16 cellular contexts compared by ENCODE assay signal in the genomic region with DNA sequence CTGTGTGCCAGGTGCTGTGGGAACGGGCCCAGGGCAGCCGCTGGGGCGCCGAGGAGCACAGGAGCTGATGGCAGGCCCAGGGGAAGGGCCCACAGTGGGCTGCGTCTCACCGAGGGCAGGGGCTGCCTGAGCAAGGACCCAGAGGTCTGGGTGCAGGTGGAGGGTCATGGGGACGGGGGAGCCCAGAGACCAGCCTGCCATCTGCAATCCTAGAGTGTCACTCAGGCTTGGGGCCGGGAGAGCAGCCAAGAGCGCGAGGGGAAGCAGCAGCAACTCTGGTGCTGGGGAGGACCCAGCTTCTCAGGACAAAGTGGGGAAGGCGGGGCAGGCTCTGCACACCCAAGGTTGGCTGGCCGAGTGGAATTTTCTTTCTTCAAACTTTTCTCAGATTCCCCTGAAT.
A peak's percentile ranks its signal among the peaks of the same experiment; 100 is the strongest.
DNase-seq lines count a peak whose midpoint lies in the region; ATAC-seq and TF ChIP-seq lines count a peak whose summit lies in the region.
"Had no signal": no experiment of that assay in that cellular context is flagged by ENCODE, and none has a peak within 500 bp of the region (broad histone marks: within the 10 kb centered on the region; RNA-seq: fewer than 3 reads in every experiment).

No MANE protein-coding gene starts in this region.

- H3K27ac Mint-ChIP-seq in CD14-positive monocyte: peak overlapping the region in 5 of 7 donors; percentile 51 to 66 (median 57)

- no peak for TF ChIP-seq POLR2A in gastrocnemius medialis (IDR thresholded peaks at IDR 0.05)

- H3K27ac ChIP-seq in gastrocnemius medialis: peak overlapping the region; percentile 6 to 88 (median 62)
- H3K27ac ChIP-seq in foreskin keratinocyte: no peak overlapping the region
- H3K27ac ChIP-seq in colonic mucosa: no peak overlapping the region
- H3K27ac ChIP-seq: SJSA1, spleen had no signal

- no peaks in the 10 kb centered on the region for H3K9me3 ChIP-seq in gastrocnemius medialis
- no peaks in the 10 kb centered on the region for H3K9me3 ChIP-seq in colonic mucosa

- H3K4me1 Mint-ChIP-seq in CD14-positive monocyte: peaks cover 12% of the 10 kb centered on the region

- in situ Hi-C loops in gastrocnemius medialis (cut with MboI; ENCODE audit: low sequenced_read_pairs in 4 of 4): no loop called here

- ATAC-seq in gastrocnemius medialis: peak in 1 of 2 donors; percentile 25
- ATAC-seq in foreskin keratinocyte: no peak
- ATAC-seq: gastroesophageal sphincter; stimulated activated naive B cell treated with anti-CD40 and anti-IgM and Interleukin-4, amounts not matched to agents 10 μg/mL and 1 μg/mL and 100 μg/mL, for 72 hours had no signal

- TF ChIP-seq CTCF in CD14-positive monocyte (IDR thresholded peaks at IDR 0.05) (no peak), gastrocnemius medialis (IDR thresholded peaks at IDR 0.05 in 4 of 5, conservative IDR thresholded peaks at IDR 0.05 in 1 of 5) (no peak), foreskin keratinocyte (conservative IDR thresholded peaks at IDR 0.05) (no peak), colonic mucosa (IDR thresholded peaks at IDR 0.05) (no peak)

- intact Hi-C loops in CD14-positive monocyte (cut with micrococcal nuclease) (no loop called here), gastrocnemius medialis (cut with DNase I; ENCODE audit: low total_unique reads) (no loop called here), colonic mucosa (cut with DNase I) (no loop called here)

- H3K36me3 ChIP-seq in gastrocnemius medialis (peaks cover 0 to 29% of the 10 kb centered on the region in 2 donors), colonic mucosa (no peaks in the 10 kb centered on the region)

- peaks cover 3 to 8% (median 7%) of the 10 kb centered on the region in 7 donors for H3K9me3 Mint-ChIP-seq in CD14-positive monocyte
- H3K9me3 Mint-ChIP-seq: central memory CD8-positive, alpha-beta T cell had no signal

- H3K27me3 Mint-ChIP-seq in CD14-positive monocyte (ENCODE audit: low read depth in 3 of 3): peaks cover 0 to 3% (median 0%) of the 10 kb centered on the region in 3 donors
- H3K27me3 Mint-ChIP-seq: central memory CD8-positive, alpha-beta T cell; stimulated activated naive B cell treated with anti-CD40 and anti-IgM and Interleukin-4, amounts not matched to agents 10 μg/mL and 1 μg/mL and 100 μg/mL, for 72 hours had no signal

- H3K4me3 ChIP-seq in gastrocnemius medialis (no peak overlapping the region), colonic mucosa (no peak overlapping the region)
- H3K4me3 ChIP-seq: gastroesophageal sphincter, SJSA1, spleen had no signal

- no peaks in the 10 kb centered on the region for H3K27me3 ChIP-seq in gastrocnemius medialis
- no peaks in the 10 kb centered on the region for H3K27me3 ChIP-seq in foreskin keratinocyte
- no peaks in the 10 kb centered on the region for H3K27me3 ChIP-seq in colonic mucosa
- H3K27me3 ChIP-seq: gastroesophageal sphincter, SJSA1, spleen had no signal

- DNase-seq in CD14-positive monocyte (ENCODE audit: low spot score) (no peak), cerebellar cortex (ENCODE audit: low spot score) (peak; percentile 55), mesenteric fat pad (ENCODE audit: low spot score) (peak; percentile 72), gastrocnemius medialis (peak in 1 of 2 donors; percentile 32), foreskin keratinocyte (no peak), NAMALWA (ENCODE audit: low spot score) (no peak), T1000 (lab: John Stamatoyannopoulos, UW) (no peak), colonic mucosa (no peak)
- DNase-seq: COR-L47; NCI-H1930; NCI-H510A; spleen; stimulated activated naive B cell treated with anti-CD40 and anti-IgM and Interleukin-4, amounts not matched to agents 10 μg/mL and 1 μg/mL and 100 μg/mL, for 72 hours had no signal

- H3K9ac ChIP-seq in colonic mucosa (ENCODE audit: low read depth in 2 of 2, low read length in 2 of 2): no peak overlapping the region

- peaks cover 63 to 84% of the 10 kb centered on the region in 2 donors for H3K36me3 Mint-ChIP-seq in CD14-positive monocyte

- H3K4me1 ChIP-seq in gastrocnemius medialis: peaks cover 32 to 44% of the 10 kb centered on the region in 2 donors
- H3K4me1 ChIP-seq in foreskin keratinocyte: no peaks in the 10 kb centered on the region
- no peaks in the 10 kb centered on the region for H3K4me1 ChIP-seq in colonic mucosa
- H3K4me1 ChIP-seq: SJSA1 had no signal

- H3K4me3 Mint-ChIP-seq in CD14-positive monocyte: no peak overlapping the region
- H3K4me3 Mint-ChIP-seq: central memory CD8-positive, alpha-beta T cell; stimulated activated naive B cell treated with anti-CD40 and anti-IgM and Interleukin-4, amounts not matched to agents 10 μg/mL and 1 μg/mL and 100 μg/mL, for 72 hours had no signal

Comparison
In these comparisons a context has a peak if more than half of its experiments do, and no peak if none do; other contexts are left out.
1. DNase-seq: peak in cerebellar cortex (single experiment) and mesenteric fat pad (single experiment); none in CD14-positive monocyte (single experiment), foreskin keratinocyte (0 of 2), NAMALWA (single experiment), T1000 (single experiment) and colonic mucosa (single experiment).
2. H3K27ac ChIP-seq: peak in gastrocnemius medialis (4 of 4); none in foreskin keratinocyte (single experiment) and colonic mucosa (single experiment).